ENCODE assay signal across 26 cellular contexts in genomic region chr4:141041021-141041476, GRCh38.
A peak's percentile ranks its signal among the peaks of the same experiment; 100 is the strongest.
DNase-seq lines count a peak whose midpoint lies in the region; ATAC-seq and TF ChIP-seq lines count a peak whose summit lies in the region.
"Had no signal": no experiment of that assay in that cellular context is flagged by ENCODE, and none has a peak within 500 bp of the region (broad histone marks: within the 10 kb centered on the region; RNA-seq: fewer than 3 reads in every experiment).

No MANE protein-coding gene starts in this region.

- TF ChIP-seq POLR2A in tibial nerve (IDR thresholded peaks at IDR 0.05) = no peak

- no peak overlapping the region for H4K8ac ChIP-seq in mesenchymal stem cell (ENCODE audit: low read length)

- H4K91ac ChIP-seq in mesenchymal stem cell (ENCODE audit: low read length) = no peak overlapping the region

- DNase-seq in AG10803 (ENCODE audit: low read depth) = peak; percentile 11
- peak; percentile 6 for DNase-seq in HuH-7 (ENCODE audit: low spot score)
- DNase-seq in WTC11 (ENCODE audit: low spot score) = no peak
- DNase-seq in mesenchymal stem cell = peak; percentile 56
- no peak for DNase-seq in tibial nerve (ENCODE audit: low spot score in 2 of 2)
- DNase-seq: activated CD4-positive, alpha-beta memory T cell treated with anti-CD3 and anti-CD28 coated beads, Interleukin-2, amount 10 ng/mL, durations not matched to agents 7 days and 5 days; activated CD4-positive, CD25-positive, alpha-beta regulatory T cell treated with anti-CD3 and anti-CD28 coated beads, Interleukin-2, amount 50 U/mL, for 72 hours; activated naive CD4-positive, alpha-beta T cell treated with anti-CD3 and anti-CD28 coated beads, Interleukin-2, amount 50 U/mL, for 16 hours; CD4-positive, alpha-beta T cell; Kasumi-1; kidney glomerular epithelial cell; NCI-H1436; NCI-H2081 treated with DMSO at 0.1 percent for 48 hours; PC-9; stimulated activated naive B cell treated with anti-CD40 and anti-IgM and Interleukin-4, amounts not matched to agents 10 μg/mL and 1 μg/mL and 100 μg/mL, for 72 hours; substantia nigra had no signal

- no peaks in the 10 kb centered on the region for H3K27me3 Mint-ChIP-seq in WTC11 (ENCODE audit: low read depth)
- H3K27me3 Mint-ChIP-seq: CD4-positive, alpha-beta T cell; natural killer cell treated with Interleukin-12 subunit alpha and Interleukin-12 subunit beta and Interleukin-15 and Interleukin-18, amount 100 ng/mL, for 72 hours had no signal

- no peaks in the 10 kb centered on the region for H3K9me3 Mint-ChIP-seq in WTC11
- H3K9me3 Mint-ChIP-seq: activated CD4-positive, alpha-beta memory T cell treated with anti-CD3 and anti-CD28 coated beads, Interleukin-2, amount 10 ng/mL, durations not matched to agents 7 days and 5 days; activated T-helper 17 cell treated with anti-CD3 and anti-CD28 coated beads, Interleukin-2, amount 50 U/mL, for 72 hours; CD4-positive, alpha-beta T cell; stimulated activated naive B cell treated with anti-CD40 and anti-IgM and Interleukin-4, amounts not matched to agents 10 μg/mL and 1 μg/mL and 100 μg/mL, for 72 hours had no signal

- H3K36me3 ChIP-seq in mesenchymal stem cell (ENCODE audit: control insufficient read depth in 1 of 2, insufficient read depth in 2 of 2, low read depth in 1 of 2, low read length in 2 of 2) (no peaks in the 10 kb centered on the region), tibial nerve (no peaks in the 10 kb centered on the region)
- H3K36me3 ChIP-seq: gastroesophageal sphincter had no signal

- H3K27ac Mint-ChIP-seq in WTC11 = 0 out of 2 replicates have a peak overlapping the region, but pooled peaks have one; percentile 18
- H3K27ac Mint-ChIP-seq: activated CD4-positive, alpha-beta memory T cell treated with anti-CD3 and anti-CD28 coated beads, Interleukin-2, amount 10 ng/mL, durations not matched to agents 7 days and 5 days; activated T-helper 17 cell treated with anti-CD3 and anti-CD28 coated beads, Interleukin-2, amount 50 U/mL, for 72 hours; CD4-positive, alpha-beta T cell; natural killer cell treated with Interleukin-12 subunit alpha and Interleukin-12 subunit beta and Interleukin-15 and Interleukin-18, amount 100 ng/mL, for 72 hours; stimulated activated naive B cell treated with anti-CD40 and anti-IgM and Interleukin-4, amounts not matched to agents 10 μg/mL and 1 μg/mL and 100 μg/mL, for 72 hours had no signal

- POLR2A ChIA-PET in WTC11 (lab: Charles Lee) = no interaction called here

- H3K9ac ChIP-seq in mesenchymal stem cell (ENCODE audit: low read length) = no peak overlapping the region

- H3K4me2 ChIP-seq in mesenchymal stem cell (ENCODE audit: low read length, poor library complexity, severe bottlenecking) = no peak overlapping the region
- H3K4me2 ChIP-seq: A549, PC-9 had no signal

- ATAC-seq in WTC11 = no peak
- ATAC-seq in HG03108 (IDR thresholded peaks at IDR 0.05; ENCODE audit: unreplicated experiment) = no peak
- no peak for ATAC-seq in esophagus mucosa
- no peak for ATAC-seq in GM18517 (IDR thresholded peaks at IDR 0.05; ENCODE audit: unreplicated experiment)
- ATAC-seq: A549; activated T-helper 17 cell treated with anti-CD3 and anti-CD28 coated beads, Interleukin-2, amount 50 U/mL, for 72 hours; gastroesophageal sphincter; natural killer cell treated with Interleukin-12 subunit alpha and Interleukin-12 subunit beta and Interleukin-15 and Interleukin-18, amount 100 ng/mL, for 72 hours; stimulated activated naive B cell treated with anti-CD40 and anti-IgM and Interleukin-4, amounts not matched to agents 10 μg/mL and 1 μg/mL and 100 μg/mL, for 72 hours had no signal

- CTCF ChIA-PET in WTC11 (lab: Charles Lee) = no interaction called here

- H3K27me3 ChIP-seq in mesenchymal stem cell (ENCODE audit: control insufficient read depth in 1 of 2, insufficient read depth in 1 of 2, low read length in 2 of 2) = no peaks in the 10 kb centered on the region
- no peaks in the 10 kb centered on the region for H3K27me3 ChIP-seq in tibial nerve
- H3K27me3 ChIP-seq: gastroesophageal sphincter had no signal

- no peak overlapping the region for H3K18ac ChIP-seq in mesenchymal stem cell (ENCODE audit: low read depth in 1 of 2, low read length in 2 of 2)

- H2BK120ac ChIP-seq in mesenchymal stem cell (ENCODE audit: low read depth, low read length) = no peak overlapping the region

- H2AFZ ChIP-seq in mesenchymal stem cell (ENCODE audit: low read depth, low read length) = no peak overlapping the region
- H2AFZ ChIP-seq: PC-9 had no signal

- no peak overlapping the region for H2BK15ac ChIP-seq in mesenchymal stem cell (ENCODE audit: low read depth, poor library complexity, severe bottlenecking)

- H3K4me3 ChIP-seq in AG10803 (ENCODE audit: low read length) (no peak overlapping the region), mesenchymal stem cell (ENCODE audit: insufficient read depth in 1 of 2, low read depth in 1 of 2, low read length in 2 of 2) (no peak overlapping the region), tibial nerve (no peak overlapping the region)
- H3K4me3 ChIP-seq: A549, gastroesophageal sphincter, lung, PC-9, skin epidermis had no signal

- no CpG with 5 or more reads among the region's 1 CpG for WGBS in mesenchymal stem cell
- 72 to 76% methylated on average over 1 of the region's 1 CpG for WGBS in tibial nerve, 2 donors

- H2BK12ac ChIP-seq in mesenchymal stem cell (ENCODE audit: low read length in 2 of 2) = no peak overlapping the region

- TF ChIP-seq CTCF in AG10803 (conservative IDR thresholded peaks at IDR 0.05; ENCODE audit: low read length) (no peak), WTC11 (IDR thresholded peaks at IDR 0.05) (no peak), tibial nerve (IDR thresholded peaks at IDR 0.05) (no peak)

- H3K27ac ChIP-seq in mesenchymal stem cell (ENCODE audit: low read length, poor library complexity, severe bottlenecking) (no peak overlapping the region), tibial nerve (no peak overlapping the region)
- H3K27ac ChIP-seq: A549, gastroesophageal sphincter, HL-60, PC-9, skin epidermis had no signal

- H3K4me1 Mint-ChIP-seq in WTC11 = no peaks in the 10 kb centered on the region
- H3K4me1 Mint-ChIP-seq: activated CD4-positive, alpha-beta memory T cell treated with anti-CD3 and anti-CD28 coated beads, Interleukin-2, amount 10 ng/mL, durations not matched to agents 7 days and 5 days; activated T-helper 17 cell treated with anti-CD3 and anti-CD28 coated beads, Interleukin-2, amount 50 U/mL, for 72 hours; stimulated activated naive B cell treated with anti-CD40 and anti-IgM and Interleukin-4, amounts not matched to agents 10 μg/mL and 1 μg/mL and 100 μg/mL, for 72 hours had no signal

- H3K79me1 ChIP-seq in mesenchymal stem cell (replicated peaks; ENCODE audit: low read length, poor library complexity, severe bottlenecking) = peaks cover 6% of the 10 kb centered on the region

- H3K4me1 ChIP-seq in mesenchymal stem cell (ENCODE audit: control insufficient read depth, insufficient read depth, low read depth, low read length) (no peaks in the 10 kb centered on the region), tibial nerve (peaks cover 0 to 18% (median 5%) of the 10 kb centered on the region in 4 donors)
- H3K4me1 ChIP-seq: A549 had no signal

- no peak overlapping the region for H3K4ac ChIP-seq in mesenchymal stem cell (ENCODE audit: low read depth in 1 of 2, low read length in 2 of 2)

- H2BK5ac ChIP-seq in mesenchymal stem cell (ENCODE audit: low read depth, low read length, poor library complexity, severe bottlenecking) = no peak overlapping the region

- no peak overlapping the region for H2AK5ac ChIP-seq in mesenchymal stem cell (ENCODE audit: low read length, severe bottlenecking)

- TF ChIP-seq EP300 in tibial nerve (IDR thresholded peaks at IDR 0.05) = no peak

- H3K23ac ChIP-seq in mesenchymal stem cell (ENCODE audit: low read length in 2 of 2) = no peak overlapping the region

- no peak overlapping the region for H3K4me3 Mint-ChIP-seq in WTC11
- H3K4me3 Mint-ChIP-seq: activated CD4-positive, alpha-beta memory T cell treated with anti-CD3 and anti-CD28 coated beads, Interleukin-2, amount 10 ng/mL, durations not matched to agents 7 days and 5 days; activated T-helper 17 cell treated with anti-CD3 and anti-CD28 coated beads, Interleukin-2, amount 50 U/mL, for 72 hours; CD4-positive, alpha-beta T cell; natural killer cell treated with Interleukin-12 subunit alpha and Interleukin-12 subunit beta and Interleukin-15 and Interleukin-18, amount 100 ng/mL, for 72 hours; stimulated activated naive B cell treated with anti-CD40 and anti-IgM and Interleukin-4, amounts not matched to agents 10 μg/mL and 1 μg/mL and 100 μg/mL, for 72 hours had no signal

- no peak overlapping the region for H3K14ac ChIP-seq in mesenchymal stem cell (ENCODE audit: low read length in 2 of 2)

- no peaks in the 10 kb centered on the region for H3K36me3 Mint-ChIP-seq in WTC11
- H3K36me3 Mint-ChIP-seq: natural killer cell treated with Interleukin-12 subunit alpha and Interleukin-12 subunit beta and Interleukin-15 and Interleukin-18, amount 100 ng/mL, for 72 hours; stimulated activated naive B cell treated with anti-CD40 and anti-IgM and Interleukin-4, amounts not matched to agents 10 μg/mL and 1 μg/mL and 100 μg/mL, for 72 hours had no signal

- H3K9me3 ChIP-seq in mesenchymal stem cell (ENCODE audit: control insufficient read depth, low read length) = no peaks in the 10 kb centered on the region
- H3K9me3 ChIP-seq in tibial nerve = no peaks in the 10 kb centered on the region
- H3K9me3 ChIP-seq: A549, gastroesophageal sphincter had no signal

TF ChIP-seq in WTC11, 78 proteins besides CTCF, POLR2A, EP300 and RAD21:
- TF ChIP-seq CREM (CRISPR knock-in tag; IDR thresholded peaks at IDR 0.05) (no peak), ZNF317 (CRISPR knock-in tag; IDR thresholded peaks at IDR 0.05; ENCODE audit: borderline replicate concordance, low read depth) (no peak)

Comparison
In these comparisons a context has a peak if more than half of its experiments do, and no peak if none do; other contexts are left out.
1. DNase-seq: peak in AG10803 (single experiment), HuH-7 (single experiment) and mesenchymal stem cell (single experiment); none in WTC11 (single experiment) and tibial nerve (0 of 2).